Comparison of ENCODE assay signal across 37 cellular contexts in the genomic region with DNA sequence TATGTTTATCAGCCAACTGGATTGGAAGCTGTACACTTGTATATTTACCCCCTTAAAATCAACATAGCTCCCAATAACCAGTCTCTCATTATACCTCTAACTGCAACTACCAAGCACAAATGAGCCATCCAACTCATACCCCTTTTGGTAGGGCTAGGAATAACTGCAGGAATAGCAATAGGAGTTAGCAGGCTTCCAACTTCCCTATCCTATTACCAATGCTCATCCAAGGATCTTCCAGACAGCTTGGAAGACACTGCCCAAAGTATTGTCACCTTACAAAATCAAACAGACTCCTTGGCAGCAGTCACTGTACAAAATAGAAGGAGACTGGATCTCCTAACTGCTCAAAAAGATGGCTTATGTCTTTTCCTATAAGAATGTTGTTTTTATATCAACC.
"Had no signal": no experiment of that assay in that cellular context is flagged by ENCODE, and none has a peak within 500 bp of the region (broad histone marks: within the 10 kb centered on the region; RNA-seq: fewer than 3 reads in every experiment).

No MANE protein-coding gene starts in this region.

- H3K9me3 ChIP-seq: adrenal gland, ascending aorta, body of pancreas, breast epithelium had no signal

- H3K4me1 Mint-ChIP-seq: activated naive CD4-positive, alpha-beta T cell treated with anti-CD3 and anti-CD28 coated beads, Interleukin-2, amount 10 ng/mL, durations not matched to agents 7 days and 5 days; activated naive CD4-positive, alpha-beta T cell treated with anti-CD3 and anti-CD28 coated beads, Interleukin-2, amount 50 U/mL, for 24 hours; activated naive CD8-positive, alpha-beta T cell treated with anti-CD3 and anti-CD28 coated beads for 36 hours; activated naive CD8-positive, alpha-beta T cell treated with anti-CD3 and anti-CD28 coated beads, Interleukin-2, amount 50 U/mL, for 24 hours; activated T-helper 17 cell treated with anti-CD3 and anti-CD28 coated beads, Interleukin-2, amount 50 U/mL, for 72 hours; brain; central memory CD8-positive, alpha-beta T cell had no signal

- H3K27me3 ChIP-seq: adrenal gland, ascending aorta, body of pancreas, brain microvascular endothelial cell, breast epithelium, cardiac muscle cell had no signal

- H3K4me3 ChIP-seq: adrenal gland, ascending aorta, body of pancreas, breast epithelium, cardiac muscle cell had no signal

- H3K4me3 Mint-ChIP-seq: activated naive CD4-positive, alpha-beta T cell treated with anti-CD3 and anti-CD28 coated beads for 36 hours; activated naive CD4-positive, alpha-beta T cell treated with anti-CD3 and anti-CD28 coated beads, Interleukin-2, amount 10 ng/mL, durations not matched to agents 7 days and 5 days; activated naive CD4-positive, alpha-beta T cell treated with anti-CD3 and anti-CD28 coated beads, Interleukin-2, amount 50 U/mL, for 24 hours; activated naive CD8-positive, alpha-beta T cell; activated naive CD8-positive, alpha-beta T cell treated with anti-CD3 and anti-CD28 coated beads for 36 hours; activated naive CD8-positive, alpha-beta T cell treated with anti-CD3 and anti-CD28 coated beads, Interleukin-2, amount 10 ng/mL, durations not matched to agents 7 days and 5 days; activated naive CD8-positive, alpha-beta T cell treated with anti-CD3 and anti-CD28 coated beads, Interleukin-2, amount 50 U/mL, for 24 hours; activated T-cell treated with anti-CD3 and anti-CD28 coated beads, Interleukin-2, amount 50 U/mL, for 24 hours; activated T-cell treated with anti-CD3 and anti-CD28 coated beads, Interleukin-2, amount 50 U/mL, for 4 hours; activated T-cell treated with anti-CD3 and anti-CD28 coated beads, Interleukin-2, amount 50 U/mL, for 72 hours; activated T-helper 1 cell treated with anti-CD3 and anti-CD28 coated beads, Interleukin-12 subunit alpha, Interleukin-12 subunit beta, Interleukin-2, Interleukin-4 antibody, amounts not matched to agents 30 ng/mL and 10 ng/mL and 1 ng/mL, durations not matched to agents 14 hours and 24 hours and 36 hours; activated T-helper 17 cell treated with anti-CD3 and anti-CD28 coated beads, Interleukin-2, amount 50 U/mL, for 72 hours; brain; central memory CD8-positive, alpha-beta T cell had no signal

- H3K4me1 ChIP-seq: ascending aorta, body of pancreas, breast epithelium had no signal

- DNase-seq: activated effector memory CD4-positive, alpha-beta T cell treated with anti-CD3 and anti-CD28 coated beads, Interleukin-2, amount 50 U/mL, for 16 hours; activated effector memory CD4-positive, alpha-beta T cell treated with Interleukin-2 at 50 U/mL for 16 hours; activated gamma-delta T cell; activated gamma-delta T cell treated with Interleukin-2 at 50 U/mL for 16 hours; activated naive CD4-positive, alpha-beta T cell; activated naive CD4-positive, alpha-beta T cell treated with anti-CD3 and anti-CD28 coated beads for 36 hours; activated naive CD4-positive, alpha-beta T cell treated with anti-CD3 and anti-CD28 coated beads, Interleukin-2, amount 10 ng/mL, durations not matched to agents 7 days and 5 days; activated naive CD4-positive, alpha-beta T cell treated with anti-CD3 and anti-CD28 coated beads, Interleukin-2, amount 50 U/mL, for 16 hours; activated naive CD4-positive, alpha-beta T cell treated with Interleukin-2 at 50 U/mL for 16 hours; activated naive CD8-positive, alpha-beta T cell treated with anti-CD3 and anti-CD28 coated beads for 36 hours; activated naive CD8-positive, alpha-beta T cell treated with anti-CD3 and anti-CD28 coated beads, Interleukin-2, amount 10 ng/mL, durations not matched to agents 7 days and 5 days; activated naive CD8-positive, alpha-beta T cell treated with anti-CD3 and anti-CD28 coated beads, Interleukin-2, amount 50 U/mL, for 24 hours; activated T-cell treated with anti-CD3 and anti-CD28 coated beads, Interleukin-2, amount 50 U/mL, for 1 hour; activated T-cell treated with anti-CD3 and anti-CD28 coated beads, Interleukin-2, amount 50 U/mL, for 24 hours; activated T-cell treated with anti-CD3 and anti-CD28 coated beads, Interleukin-2, amount 50 U/mL, for 4 hours; activated T-cell treated with anti-CD3 and anti-CD28 coated beads, Interleukin-2, amount 50 U/mL, for 48 hours; activated T-cell treated with anti-CD3 and anti-CD28 coated beads, Interleukin-2, amount 50 U/mL, for 72 hours; adrenal gland; amniotic stem cell; amygdala; anterior cingulate cortex; aorta; body of pancreas; brain microvascular endothelial cell; central memory CD4-positive, alpha-beta T cell; cerebellar nuclear complex had no signal

- H3K27me3 Mint-ChIP-seq: activated naive CD4-positive, alpha-beta T cell treated with anti-CD3 and anti-CD28 coated beads, Interleukin-2, amount 10 ng/mL, durations not matched to agents 7 days and 5 days; activated naive CD4-positive, alpha-beta T cell treated with anti-CD3 and anti-CD28 coated beads, Interleukin-2, amount 50 U/mL, for 24 hours; activated naive CD8-positive, alpha-beta T cell; activated naive CD8-positive, alpha-beta T cell treated with anti-CD3 and anti-CD28 coated beads for 36 hours; activated naive CD8-positive, alpha-beta T cell treated with anti-CD3 and anti-CD28 coated beads, Interleukin-2, amount 10 ng/mL, durations not matched to agents 7 days and 5 days; activated naive CD8-positive, alpha-beta T cell treated with anti-CD3 and anti-CD28 coated beads, Interleukin-2, amount 50 U/mL, for 24 hours; activated T-cell treated with anti-CD3 and anti-CD28 coated beads, Interleukin-2, amount 50 U/mL, for 24 hours; activated T-helper 17 cell treated with anti-CD3 and anti-CD28 coated beads, Interleukin-2, amount 50 U/mL, for 72 hours; central memory CD8-positive, alpha-beta T cell had no signal

- ATAC-seq: activated naive CD4-positive, alpha-beta T cell treated with anti-CD3 and anti-CD28 coated beads, Interleukin-2, amount 50 U/mL, for 72 hours; activated naive CD8-positive, alpha-beta T cell treated with anti-CD3 and anti-CD28 coated beads, Interleukin-2, amount 50 U/mL, for 24 hours; activated T-cell treated with anti-CD3 and anti-CD28 coated beads, Interleukin-2, amount 50 U/mL, for 4 hours; activated T-cell treated with anti-CD3 and anti-CD28 coated beads, Interleukin-2, amount 50 U/mL, for 72 hours; activated T-helper 17 cell treated with anti-CD3 and anti-CD28 coated beads, Interleukin-2, amount 50 U/mL, for 72 hours; body of pancreas had no signal

- H3K27ac Mint-ChIP-seq: activated naive CD4-positive, alpha-beta T cell treated with anti-CD3 and anti-CD28 coated beads for 36 hours; activated naive CD4-positive, alpha-beta T cell treated with anti-CD3 and anti-CD28 coated beads, Interleukin-2, amount 10 ng/mL, durations not matched to agents 7 days and 5 days; activated naive CD4-positive, alpha-beta T cell treated with anti-CD3 and anti-CD28 coated beads, Interleukin-2, amount 50 U/mL, for 24 hours; activated naive CD4-positive, alpha-beta T cell treated with anti-CD3 and anti-CD28 coated beads, Interleukin-2, amount 50 U/mL, for 72 hours; activated naive CD8-positive, alpha-beta T cell; activated naive CD8-positive, alpha-beta T cell treated with anti-CD3 and anti-CD28 coated beads for 36 hours; activated naive CD8-positive, alpha-beta T cell treated with anti-CD3 and anti-CD28 coated beads, Interleukin-2, amount 10 ng/mL, durations not matched to agents 7 days and 5 days; activated naive CD8-positive, alpha-beta T cell treated with anti-CD3 and anti-CD28 coated beads, Interleukin-2, amount 50 U/mL, for 24 hours; activated T-cell treated with anti-CD3 and anti-CD28 coated beads, Interleukin-2, amount 50 U/mL, for 24 hours; activated T-cell treated with anti-CD3 and anti-CD28 coated beads, Interleukin-2, amount 50 U/mL, for 72 hours; activated T-helper 1 cell treated with anti-CD3 and anti-CD28 coated beads, Interleukin-12 subunit alpha, Interleukin-12 subunit beta, Interleukin-2, Interleukin-4 antibody, amounts not matched to agents 30 ng/mL and 10 ng/mL and 1 ng/mL, durations not matched to agents 14 hours and 24 hours and 36 hours; activated T-helper 17 cell treated with anti-CD3 and anti-CD28 coated beads, Interleukin-2, amount 50 U/mL, for 72 hours; activated T-helper 2 cell treated with anti-CD3 and anti-CD28 coated beads, Interferon-gamma antibody, Interleukin-2, Interleukin-4, amounts not matched to agents 10 μg/mL and 5 μg/mL and 100 μg/mL, durations not matched to agents 14 hours and 24 hours and 36 hours; brain had no signal

- H3K27ac ChIP-seq: adrenal gland, ascending aorta, body of pancreas, brain microvascular endothelial cell, breast epithelium, cardiac muscle cell had no signal

- H3K9me3 Mint-ChIP-seq: activated naive CD4-positive, alpha-beta T cell treated with anti-CD3 and anti-CD28 coated beads, Interleukin-2, amount 50 U/mL, for 24 hours; activated T-cell treated with anti-CD3 and anti-CD28 coated beads, Interleukin-2, amount 50 U/mL, for 24 hours; activated T-helper 17 cell treated with anti-CD3 and anti-CD28 coated beads, Interleukin-2, amount 50 U/mL, for 72 hours; central memory CD8-positive, alpha-beta T cell had no signal
